8 cellular contexts compared by ENCODE assay signal in genomic region chr3:129313983-129314756, GRCh38. TPM values are rescaled to one million over a fixed set of nuclear protein-coding genes. Genes with fewer than 3 reads are reported as not detected.
DNase-seq lines count a peak whose midpoint lies in the region; ATAC-seq and TF ChIP-seq lines count a peak whose summit lies in the region.

No MANE protein-coding gene starts in this region.

- peak overlapping the region; percentile 73 for H3K27ac ChIP-seq in cingulate gyrus (ENCODE audit: low read depth, low read length)
- H3K27ac ChIP-seq in uterus: peak overlapping the region; percentile 93 to 95

- DNase-seq in GM06990 (ENCODE audit: extremely low read depth, insufficient read length): no peak
- peak; percentile 44 for DNase-seq in NCI-H69 (lab: John Stamatoyannopoulos, UW)
- DNase-seq in mesenteric fat pad (ENCODE audit: low spot score): peak; percentile 68
- DNase-seq in uterus: peak in 1 of 2 donors; percentile 36
- DNase-seq in LoVo (ENCODE audit: low spot score): no peak
- DNase-seq in NOMO-1 treated with DMSO at 0.1 percent for 48 hours (lab: John Stamatoyannopoulos, UW; ENCODE audit: unreplicated experiment): no peak

- TF ChIP-seq POLR2A in uterus (IDR thresholded peaks at IDR 0.05): no peak

- no peaks in the 10 kb centered on the region; the same call in 1 of the 2 replicates for H3K36me3 ChIP-seq in GM06990 (ENCODE audit: control insufficient read depth, insufficient read depth, low read length)
- H3K36me3 ChIP-seq in uterus: no peaks in the 10 kb centered on the region

- peaks cover 0 to 4% of the 10 kb centered on the region in 2 donors for H3K4me1 ChIP-seq in uterus

- TF ChIP-seq CTCF in GM06990 (IDR thresholded peaks at IDR 0.05; ENCODE audit: insufficient read depth, low read length, poor library complexity, severe bottlenecking) (no peak), uterus (IDR thresholded peaks at IDR 0.05) (no peak)

- ATAC-seq in GM21390 (IDR thresholded peaks at IDR 0.05; ENCODE audit: unreplicated experiment): no peak

- no peaks in the 10 kb centered on the region for H3K27me3 ChIP-seq in GM06990 (replicated peaks; ENCODE audit: control insufficient read depth, insufficient read depth, low read length)
- H3K27me3 ChIP-seq in uterus: no peaks in the 10 kb centered on the region

- peak overlapping the region; percentile 33 for H3K4me3 ChIP-seq in GM06990 (replicated peaks; ENCODE audit: low read depth, low read length)
- H3K4me3 ChIP-seq in uterus: peak overlapping the region; percentile 65 to 73

- H3K9me3 ChIP-seq in uterus: no peaks in the 10 kb centered on the region

- intact Hi-C loops in uterus (cut with DNase I; ENCODE audit: low total_unique reads): no loop called here

RNA-seq across cellular contexts. Expression of gene HMCES, which starts 35.5 kb away (rescaled TPM):
- total RNA-seq in mesenteric fat pad: 38.5 TPM
- 10 to 100 TPM in 3 of 4 donors, 1 to 10 TPM in 1; 2.0 to 42.9 (median 28.3) TPM for total RNA-seq in uterus

Comparison
In these comparisons a context has a peak if more than half of its experiments do, and no peak if none do; other contexts are left out.
1. DNase-seq: peak in NCI-H69 (single experiment) and mesenteric fat pad (single experiment); none in GM06990 (single experiment), LoVo (single experiment) and NOMO-1 treated with DMSO at 0.1 percent for 48 hours (single experiment).